In genomic region chr15:95266481-95267061, GRCh38 we compare ENCODE assay signal across 17 cellular contexts.
DNase-seq lines count a peak whose midpoint lies in the region; ATAC-seq and TF ChIP-seq lines count a peak whose summit lies in the region.
"Had no signal": no experiment of that assay in that cellular context is flagged by ENCODE, and none has a peak within 500 bp of the region (broad histone marks: within the 10 kb centered on the region; RNA-seq: fewer than 3 reads in every experiment).

No MANE protein-coding gene starts in this region.

- H3K4me1 ChIP-seq in ACC112 (ENCODE audit: control insufficient read depth, insufficient read depth, low read length, unreplicated experiment): peaks cover 43% of the 10 kb centered on the region
- H3K4me1 ChIP-seq in adipocyte (ENCODE audit: control insufficient read depth, insufficient read depth, low read length): peaks cover 65% of the 10 kb centered on the region
- peaks cover 0 to 36% (median 0%) of the 10 kb centered on the region in 12 donors for H3K4me1 ChIP-seq in heart left ventricle
- H3K4me1 ChIP-seq in psoas muscle: no peaks in the 10 kb centered on the region
- H3K4me1 ChIP-seq: body of pancreas, Caco-2 had no signal

- no peaks in the 10 kb centered on the region for H3K9me3 ChIP-seq in adipocyte (ENCODE audit: control insufficient read depth, low read length)
- H3K9me3 ChIP-seq in heart left ventricle: no peaks in the 10 kb centered on the region
- no peaks in the 10 kb centered on the region for H3K9me3 ChIP-seq in psoas muscle
- H3K9me3 ChIP-seq: A549, body of pancreas, Caco-2 had no signal

- H3K79me2 ChIP-seq in ACC112 (ENCODE audit: control insufficient read depth, insufficient read depth, low read length, unreplicated experiment): no peaks in the 10 kb centered on the region

- intact Hi-C loops in heart left ventricle (cut with DNase I) (loop anchor here in 2 of 10 donors (10.0 kb wide), 3 partner anchors 58 to 1088 kb away; no protein-coding TSS in a partner anchor), psoas muscle (cut with DNase I) (loop anchor here in 1 of 2 donors (10.0 kb wide), 1 partner anchor 1968 kb away; no protein-coding TSS in a partner anchor)

- no peak for TF ChIP-seq POLR2A in heart left ventricle (IDR thresholded peaks at IDR 0.05)

- TF ChIP-seq CTCF in heart left ventricle (IDR thresholded peaks at IDR 0.05) (no peak), psoas muscle (IDR thresholded peaks at IDR 0.05) (no peak)

- H3K4me3 ChIP-seq in ACC112 (ENCODE audit: low read depth, low read length) (no peak overlapping the region), adipocyte (ENCODE audit: low read length) (peak overlapping the region; percentile 16), heart left ventricle (no peak overlapping the region), psoas muscle (no peak overlapping the region)
- H3K4me3 ChIP-seq: A549, body of pancreas had no signal

- 41 to 56% (median 52%) methylated on average over 7 of the region's 7 CpGs for WGBS in heart left ventricle, 4 donors
- WGBS in psoas muscle, 3 donors: 47 to 51% (median 49%) methylated on average over 7 of the region's 7 CpGs

- DNase-seq in adipocyte (ENCODE audit: low read depth) (peak; percentile 34), heart left ventricle (peak in 1 of 5 donors; percentile 26), psoas muscle (no peak), MV-4-11 (lab: John Stamatoyannopoulos, UW) (no peak), CD1c-positive myeloid dendritic cell (ENCODE audit: extremely low spot score) (no peak), NCI-H1694 treated with DMSO at 0.1 percent for 48 hours (lab: John Stamatoyannopoulos, UW) (no peak), NCI-H1436 (lab: John Stamatoyannopoulos, UW) (no peak)
- DNase-seq: activated gamma-delta T cell treated with Interleukin-2 at 50 U/mL for 16 hours; Caco-2; effector CD4-positive, alpha-beta T cell; NCI-H146; NCI-H446 treated with DMSO at 0.1 percent for 48 hours; posterior cingulate gyrus had no signal

- H3K36me3 ChIP-seq in ACC112 (ENCODE audit: insufficient read depth, low read length) (no peaks in the 10 kb centered on the region), adipocyte (ENCODE audit: control insufficient read depth, insufficient read depth, low read length, severe bottlenecking) (no peaks in the 10 kb centered on the region), heart left ventricle (no peaks in the 10 kb centered on the region), psoas muscle (ENCODE audit: insufficient read depth in 1 of 2, low read depth in 1 of 2) (no peaks in the 10 kb centered on the region)

- peak overlapping the region; percentile 73 for H3K9ac ChIP-seq in adipocyte (ENCODE audit: low read length)

- H2AFZ ChIP-seq in ACC112 (ENCODE audit: low read length, unreplicated experiment): peak overlapping the region; percentile 57

- peak overlapping the region; percentile 19 for H3K27ac ChIP-seq in ACC112 (ENCODE audit: low read depth, low read length)
- H3K27ac ChIP-seq in heart left ventricle: peak overlapping the region in 10 of 12 donors; percentile 6 to 69 (median 35)
- peak overlapping the region; percentile 55 for H3K27ac ChIP-seq in psoas muscle
- H3K27ac ChIP-seq: A549, HL-60 had no signal

- H3K27me3 ChIP-seq in ACC112 (ENCODE audit: insufficient read depth, low read length) (no peaks in the 10 kb centered on the region), adipocyte (replicated peaks; ENCODE audit: control insufficient read depth, insufficient read depth, low read length) (no peaks in the 10 kb centered on the region), heart left ventricle (peaks cover 0 to 3% (median 0%) of the 10 kb centered on the region in 9 donors), psoas muscle (ENCODE audit: insufficient read depth in 3 of 3, low read length in 2 of 3) (peaks cover 0 to 6% (median 0%) of the 10 kb centered on the region in 3 donors)
- H3K27me3 ChIP-seq: body of pancreas had no signal

- peak in 2 of 4 donors; percentile 45 to 67 for ATAC-seq in heart left ventricle
- ATAC-seq in psoas muscle: no peak
- ATAC-seq: A549, body of pancreas had no signal
